27 cellular contexts compared by ENCODE assay signal in the genomic region with DNA sequence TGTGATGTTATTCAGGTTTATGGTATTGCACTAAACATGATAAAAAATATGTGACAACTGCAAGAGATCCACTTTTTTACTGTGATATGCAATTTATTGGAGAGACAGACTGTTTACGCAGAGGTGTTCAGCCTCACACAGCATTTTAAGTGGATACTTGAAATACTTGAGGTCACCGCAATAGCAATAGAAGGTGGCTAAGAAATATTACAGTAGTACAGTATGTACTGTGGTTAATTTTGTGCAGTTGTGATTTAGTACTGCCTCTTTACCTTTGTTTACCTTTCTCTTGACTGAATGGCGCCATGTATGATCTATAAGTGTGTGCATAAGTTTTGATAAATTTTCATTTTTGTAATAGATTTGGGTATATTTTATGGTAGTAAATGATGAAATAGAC. TPM values are rescaled to one million over a fixed set of nuclear protein-coding genes. Genes with fewer than 3 reads are reported as not detected.
"Had no signal": no experiment of that assay in that cellular context is flagged by ENCODE, and none has a peak within 500 bp of the region (broad histone marks: within the 10 kb centered on the region; RNA-seq: fewer than 3 reads in every experiment).

No MANE protein-coding gene starts in this region.

- H3K27me3 ChIP-seq: esophagus muscularis mucosa, gastrocnemius medialis, heart right ventricle, spleen, testis, tibial nerve had no signal

- ATAC-seq: effector memory CD8-positive, alpha-beta T cell; gastrocnemius medialis; heart right ventricle; left lobe of liver; mucosa of descending colon; naive thymus-derived CD8-positive, alpha-beta T cell; sciatic nerve; stimulated activated memory B cell treated with anti-CD40 and anti-IgM and Interleukin-4, amounts not matched to agents 10 μg/mL and 1 μg/mL and 100 μg/mL, for 72 hours; stimulated activated naive CD8-positive, alpha-beta T cell treated with anti-CD3 and anti-CD28 coated beads, Interleukin-15, amount 100 ng/mL, for 72 hours had no signal

- H3K27me3 Mint-ChIP-seq: dendritic cell treated with granulocyte-macrophage colony-stimulating factor and Interleukin-4, amounts not matched to agents 40 ng/mL and 50 ng/mL, for 4 days; effector memory CD8-positive, alpha-beta T cell; naive thymus-derived CD8-positive, alpha-beta T cell; stimulated activated memory B cell treated with anti-CD40 and anti-IgM and Interleukin-4, amounts not matched to agents 10 μg/mL and 1 μg/mL and 100 μg/mL, for 72 hours; stimulated activated naive CD8-positive, alpha-beta T cell treated with anti-CD3 and anti-CD28 coated beads, Interleukin-15, amount 100 ng/mL, for 72 hours had no signal

- H3K9me3 ChIP-seq: gastrocnemius medialis, testis had no signal

- H3K36me3 Mint-ChIP-seq: stimulated activated memory B cell treated with anti-CD40 and anti-IgM and Interleukin-4, amounts not matched to agents 10 μg/mL and 1 μg/mL and 100 μg/mL, for 72 hours had no signal

- H3K27ac Mint-ChIP-seq: dendritic cell treated with granulocyte-macrophage colony-stimulating factor and Interleukin-4, amounts not matched to agents 40 ng/mL and 50 ng/mL, for 4 days; effector memory CD8-positive, alpha-beta T cell; naive thymus-derived CD8-positive, alpha-beta T cell; stimulated activated memory B cell treated with anti-CD40 and anti-IgM and Interleukin-4, amounts not matched to agents 10 μg/mL and 1 μg/mL and 100 μg/mL, for 72 hours; stimulated activated naive CD8-positive, alpha-beta T cell treated with anti-CD3 and anti-CD28 coated beads, Interleukin-15, amount 100 ng/mL, for 72 hours had no signal

- DNase-seq: effector memory CD8-positive, alpha-beta T cell; gastrocnemius medialis; heart right ventricle; islet precursor cell; mammary epithelial cell; mucosa of descending colon; naive thymus-derived CD8-positive, alpha-beta T cell; posterior cingulate gyrus; spleen; stimulated activated CD4-positive, alpha-beta T cell treated with anti-CD3 and anti-CD28 coated beads, Interleukin-15, amount 100 ng/mL, for 24 hours; stimulated activated CD4-positive, alpha-beta T cell treated with anti-CD3 and anti-CD28 coated beads, Interleukin-1b, Interleukin-23, amount 100 ng/mL, for 48 hours; stimulated activated CD4-positive, alpha-beta T cell treated with anti-CD3 and anti-CD28 coated beads, Interleukin-4, amount 100 ng/mL, for 24 hours; stimulated activated naive CD8-positive, alpha-beta T cell treated with anti-CD3 and anti-CD28 coated beads, Interleukin-15, amount 100 ng/mL, for 72 hours; testis had no signal

- H3K4me3 Mint-ChIP-seq: dendritic cell treated with granulocyte-macrophage colony-stimulating factor and Interleukin-4, amounts not matched to agents 40 ng/mL and 50 ng/mL, for 4 days; effector memory CD8-positive, alpha-beta T cell; naive thymus-derived CD8-positive, alpha-beta T cell; neural crest cell; stimulated activated memory B cell treated with anti-CD40 and anti-IgM and Interleukin-4, amounts not matched to agents 10 μg/mL and 1 μg/mL and 100 μg/mL, for 72 hours; stimulated activated naive CD8-positive, alpha-beta T cell treated with anti-CD3 and anti-CD28 coated beads, Interleukin-15, amount 100 ng/mL, for 72 hours had no signal

- H3K4me1 ChIP-seq: esophagus muscularis mucosa, gastrocnemius medialis, heart right ventricle, spleen, testis, tibial nerve had no signal

- H3K27ac ChIP-seq: epithelial cell of prostate, esophagus muscularis mucosa, gastrocnemius medialis, heart right ventricle, spleen, testis, tibial nerve had no signal

- H3K4me1 Mint-ChIP-seq: naive thymus-derived CD8-positive, alpha-beta T cell; neural crest cell; stimulated activated memory B cell treated with anti-CD40 and anti-IgM and Interleukin-4, amounts not matched to agents 10 μg/mL and 1 μg/mL and 100 μg/mL, for 72 hours; stimulated activated naive CD8-positive, alpha-beta T cell treated with anti-CD3 and anti-CD28 coated beads, Interleukin-15, amount 100 ng/mL, for 72 hours had no signal

- H3K36me3 ChIP-seq: esophagus muscularis mucosa, gastrocnemius medialis, heart right ventricle, spleen had no signal

- H3K4me3 ChIP-seq: esophagus muscularis mucosa, gastrocnemius medialis, heart right ventricle, mucosa of descending colon, spleen, testis, tibial nerve had no signal

- H3K9me3 Mint-ChIP-seq: stimulated activated naive CD8-positive, alpha-beta T cell treated with anti-CD3 and anti-CD28 coated beads, Interleukin-15, amount 100 ng/mL, for 72 hours had no signal

RNA-seq across cellular contexts. Expression of a gene that starts 22.3 kb away (rescaled TPM):
- total RNA-seq: esophagus muscularis mucosa; fibroblast of villous mesenchyme; left lobe of liver; mammary epithelial cell; mesenteric fat pad; mucosa of descending colon; naive thymus-derived CD8-positive, alpha-beta T cell; neural crest cell; osteocyte; pulmonary artery endothelial cell; sciatic nerve; skeletal muscle tissue; spleen; tibial nerve had no signal
